In genomic region chr11:19163627-19164026, GRCh38 we compare ENCODE assay signal across 19 cellular contexts. TPM values are rescaled to one million over a fixed set of nuclear protein-coding genes. Genes with fewer than 3 reads are reported as not detected.
DNase-seq lines count a peak whose midpoint lies in the region; FAIRE-seq and TF ChIP-seq lines count a peak whose summit lies in the region.
"Had no signal": no experiment of that assay in that cellular context is flagged by ENCODE, and none has a peak within 500 bp of the region (broad histone marks: within the 10 kb centered on the region; RNA-seq: fewer than 3 reads in every experiment).

No MANE protein-coding gene starts in this region.

- no peaks in the 10 kb centered on the region for H3K27me3 Mint-ChIP-seq in nephron (ENCODE audit: low read depth)
- no peaks in the 10 kb centered on the region for H3K27me3 Mint-ChIP-seq in CD4-positive, alpha-beta memory T cell
- H3K27me3 Mint-ChIP-seq: CD4-positive, alpha-beta T cell; IgD-negative memory B cell had no signal

- TF ChIP-seq CTCF in nephron (IDR thresholded peaks at IDR 0.05; ENCODE audit: unreplicated experiment in 3 of 3): no peak

- peak overlapping the region in 2 of 3 experiments; percentile 14 to 28 for H3K4me3 Mint-ChIP-seq in nephron
- H3K4me3 Mint-ChIP-seq in CD4-positive, alpha-beta memory T cell: no peak overlapping the region
- H3K4me3 Mint-ChIP-seq: CD4-positive, alpha-beta T cell; IgD-negative memory B cell; T-helper 1 cell treated with Interleukin-12 subunit alpha and Interleukin-12 subunit beta and Interleukin-4 antibody, amounts not matched to agents 30 μg/mL and 1 μg/mL, for 36 hours had no signal

- peaks cover 33% of the 10 kb centered on the region for H3K36me3 Mint-ChIP-seq in nephron (ENCODE audit: low read depth)
- H3K36me3 Mint-ChIP-seq in CD4-positive, alpha-beta memory T cell: peaks cover 78 to 80% of the 10 kb centered on the region in 2 donors

- no peak for TF ChIP-seq POLR2A in GM12892 (IDR thresholded peaks at IDR 0.05; ENCODE audit: low read depth, low read length)

- peak; percentile 25 for DNase-seq in NCI-H510A treated with DMSO at 0.1 percent for 48 hours (lab: John Stamatoyannopoulos, UW)
- no peak for DNase-seq in NCI-H510A (lab: John Stamatoyannopoulos, UW)
- DNase-seq in GM12892 (ENCODE audit: insufficient read length): no peak
- DNase-seq in SK-MEL-5 (ENCODE audit: low read depth, low spot score): peak; percentile 49
- no peak for DNase-seq in CD4-positive, alpha-beta memory T cell
- no peak for DNase-seq in HTR-8/SVneo (ENCODE audit: insufficient read length, low spot score)
- DNase-seq: CD4-positive, alpha-beta T cell; GF-D8; GM23248; HCEC 1CT; Kasumi-1; PC-9; SIG-M5 had no signal

- in situ Hi-C loops in SK-MEL-5 (cut with HindIII; ENCODE audit: low pct_unique_long_range_greater_than_20kb, low sequenced_read_pairs): no loop called here

- intact Hi-C loops in CD4-positive, alpha-beta memory T cell (cut with micrococcal nuclease): no loop called here

- H3K9me3 ChIP-seq in CD4-positive, alpha-beta memory T cell (ENCODE audit: control insufficient read depth in 1 of 2, low read length in 2 of 2): no peaks in the 10 kb centered on the region
- H3K9me3 ChIP-seq: A549 had no signal

- peaks cover 48% of the 10 kb centered on the region for H3K4me1 Mint-ChIP-seq in nephron
- peaks cover 0 to 4% (median 0%) of the 10 kb centered on the region in 4 donors for H3K4me1 Mint-ChIP-seq in CD4-positive, alpha-beta memory T cell
- H3K4me1 Mint-ChIP-seq: IgD-negative memory B cell had no signal

- FAIRE-seq in GM12892 (lab: Jason Lieb, UNC): peak; percentile 27
- no peak for FAIRE-seq in HTR-8/SVneo (lab: Jason Lieb, UNC)
- FAIRE-seq: A549 had no signal

- H3K9me3 Mint-ChIP-seq in nephron: no peaks in the 10 kb centered on the region
- no peaks in the 10 kb centered on the region for H3K9me3 Mint-ChIP-seq in CD4-positive, alpha-beta memory T cell
- H3K9me3 Mint-ChIP-seq: CD4-positive, alpha-beta T cell; IgD-negative memory B cell; T-helper 1 cell treated with Interleukin-12 subunit alpha and Interleukin-12 subunit beta and Interleukin-4 antibody, amounts not matched to agents 30 μg/mL and 1 μg/mL, for 36 hours had no signal

- H3K27ac Mint-ChIP-seq in nephron: no peak overlapping the region
- peak overlapping the region in 1 of 7 donors; percentile 29 for H3K27ac Mint-ChIP-seq in CD4-positive, alpha-beta memory T cell
- H3K27ac Mint-ChIP-seq: CD4-positive, alpha-beta T cell; IgD-negative memory B cell; T-helper 1 cell treated with Interleukin-12 subunit alpha and Interleukin-12 subunit beta and Interleukin-4 antibody, amounts not matched to agents 30 μg/mL and 1 μg/mL, for 36 hours had no signal

- H3K36me3 ChIP-seq in CD4-positive, alpha-beta memory T cell (ENCODE audit: insufficient read depth, low read length): peaks cover 23% of the 10 kb centered on the region

- CTCF ChIA-PET in CD4-positive, alpha-beta memory T cell (lab: Charles Lee; ENCODE audit: partially characterized antibody): no interaction called here

- H3K27me3 ChIP-seq in CD4-positive, alpha-beta memory T cell (ENCODE audit: insufficient read depth, low read length): no peaks in the 10 kb centered on the region

- POLR2A ChIA-PET in CD4-positive, alpha-beta memory T cell (lab: Charles Lee; ENCODE audit: partially characterized antibody): no interaction called here

- no peaks in the 10 kb centered on the region for H3K4me1 ChIP-seq in CD4-positive, alpha-beta memory T cell (ENCODE audit: insufficient read depth, low read length)
- H3K4me1 ChIP-seq: A549 had no signal

- H3K27ac ChIP-seq in CD4-positive, alpha-beta memory T cell (ENCODE audit: low read depth, low read length): no peak overlapping the region
- H3K27ac ChIP-seq: A549, GM23248, PC-9, RWPE1 had no signal

- H3K4me3 ChIP-seq in CD4-positive, alpha-beta memory T cell (ENCODE audit: low read length in 2 of 2): no peak overlapping the region
- H3K4me3 ChIP-seq: A549, GM23248, PC-9 had no signal

RNA-seq across cellular contexts. Expression of gene CSRP3, which starts 38.2 kb away (rescaled TPM):
- not detected for polyA plus RNA-seq in GM12892 (2012; ENCODE audit: missing spikeins)
- not detected in 2 replicates for total RNA-seq in SK-MEL-5 (2014; rRNA removed; shearing (Covaris generic))
- polyA plus RNA-seq in SK-MEL-5 (2015; cell fraction: cytosol; rRNA removed): not detected in 2 replicates
- polyA plus RNA-seq in SK-MEL-5 (2015; cell fraction: nucleus; rRNA removed): not detected in 2 replicates
- total RNA-seq in CD4-positive, alpha-beta memory T cell: not detected
- not detected for polyA plus RNA-seq in CD4-positive, alpha-beta memory T cell
- total RNA-seq: CD4-positive, alpha-beta T cell; GM23248; PC-9 had no signal
- polyA plus RNA-seq: A549, BJ, GM23248, IgD-negative memory B cell had no signal

RNA-seq across cellular contexts. Expression of gene ZDHHC13, which starts 46.7 kb away (rescaled TPM):
- 15.6 TPM for polyA plus RNA-seq in GM12892 (2012; ENCODE audit: missing spikeins)
- total RNA-seq in SK-MEL-5 (2014; rRNA removed; shearing (Covaris generic)): 15.0 and 18.0 TPM in 2 replicates
- polyA plus RNA-seq in SK-MEL-5 (2015; cell fraction: cytosol; rRNA removed): 10.5 and 13.0 TPM in 2 replicates
- polyA plus RNA-seq in SK-MEL-5 (2015; cell fraction: nucleus; rRNA removed): 18.4 and 24.1 TPM in 2 replicates
- total RNA-seq in CD4-positive, alpha-beta memory T cell: 10 to 100 TPM; 15.6 to 16.1 TPM
- polyA plus RNA-seq in CD4-positive, alpha-beta memory T cell: 10 to 100 TPM in 1 of 2 donors, 1 to 10 TPM in 1; 9.4 to 15.2 TPM

Comparison
In these comparisons a context has a peak if more than half of its experiments do, and no peak if none do; other contexts are left out.
1. DNase-seq: peak in NCI-H510A treated with DMSO at 0.1 percent for 48 hours (single experiment) and SK-MEL-5 (single experiment); none in NCI-H510A (single experiment), GM12892 (single experiment), CD4-positive, alpha-beta memory T cell (0 of 5) and HTR-8/SVneo (single experiment).
2. H3K4me3 Mint-ChIP-seq: peak in nephron (2 of 3); none in CD4-positive, alpha-beta memory T cell (0 of 8).